1 cellular context compared by ENCODE assay signal in the genomic region with DNA sequence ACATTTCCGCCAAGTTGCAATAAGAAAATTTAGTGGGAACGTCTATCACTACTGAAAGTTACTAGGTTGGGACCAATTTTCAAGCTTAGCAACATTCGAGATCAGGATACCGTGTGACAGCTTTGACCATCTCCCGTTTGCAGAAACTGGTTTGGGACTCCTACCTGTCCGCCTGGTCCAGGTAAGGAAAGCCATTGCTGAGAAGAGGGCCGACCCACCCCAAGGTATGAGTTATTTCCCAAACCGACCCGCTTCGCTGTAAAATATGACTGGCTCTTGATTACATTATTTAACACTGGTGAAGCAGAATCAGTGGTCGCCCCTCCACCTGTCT.
TF ChIP-seq lines count a peak whose summit lies in the region.

No MANE protein-coding gene starts in this region.

TF ChIP-seq in GM23338, 12 proteins besides CTCF, POLR2A, EP300 and RAD21 (continued from another document):
- TF ChIP-seq, protein P1, sequence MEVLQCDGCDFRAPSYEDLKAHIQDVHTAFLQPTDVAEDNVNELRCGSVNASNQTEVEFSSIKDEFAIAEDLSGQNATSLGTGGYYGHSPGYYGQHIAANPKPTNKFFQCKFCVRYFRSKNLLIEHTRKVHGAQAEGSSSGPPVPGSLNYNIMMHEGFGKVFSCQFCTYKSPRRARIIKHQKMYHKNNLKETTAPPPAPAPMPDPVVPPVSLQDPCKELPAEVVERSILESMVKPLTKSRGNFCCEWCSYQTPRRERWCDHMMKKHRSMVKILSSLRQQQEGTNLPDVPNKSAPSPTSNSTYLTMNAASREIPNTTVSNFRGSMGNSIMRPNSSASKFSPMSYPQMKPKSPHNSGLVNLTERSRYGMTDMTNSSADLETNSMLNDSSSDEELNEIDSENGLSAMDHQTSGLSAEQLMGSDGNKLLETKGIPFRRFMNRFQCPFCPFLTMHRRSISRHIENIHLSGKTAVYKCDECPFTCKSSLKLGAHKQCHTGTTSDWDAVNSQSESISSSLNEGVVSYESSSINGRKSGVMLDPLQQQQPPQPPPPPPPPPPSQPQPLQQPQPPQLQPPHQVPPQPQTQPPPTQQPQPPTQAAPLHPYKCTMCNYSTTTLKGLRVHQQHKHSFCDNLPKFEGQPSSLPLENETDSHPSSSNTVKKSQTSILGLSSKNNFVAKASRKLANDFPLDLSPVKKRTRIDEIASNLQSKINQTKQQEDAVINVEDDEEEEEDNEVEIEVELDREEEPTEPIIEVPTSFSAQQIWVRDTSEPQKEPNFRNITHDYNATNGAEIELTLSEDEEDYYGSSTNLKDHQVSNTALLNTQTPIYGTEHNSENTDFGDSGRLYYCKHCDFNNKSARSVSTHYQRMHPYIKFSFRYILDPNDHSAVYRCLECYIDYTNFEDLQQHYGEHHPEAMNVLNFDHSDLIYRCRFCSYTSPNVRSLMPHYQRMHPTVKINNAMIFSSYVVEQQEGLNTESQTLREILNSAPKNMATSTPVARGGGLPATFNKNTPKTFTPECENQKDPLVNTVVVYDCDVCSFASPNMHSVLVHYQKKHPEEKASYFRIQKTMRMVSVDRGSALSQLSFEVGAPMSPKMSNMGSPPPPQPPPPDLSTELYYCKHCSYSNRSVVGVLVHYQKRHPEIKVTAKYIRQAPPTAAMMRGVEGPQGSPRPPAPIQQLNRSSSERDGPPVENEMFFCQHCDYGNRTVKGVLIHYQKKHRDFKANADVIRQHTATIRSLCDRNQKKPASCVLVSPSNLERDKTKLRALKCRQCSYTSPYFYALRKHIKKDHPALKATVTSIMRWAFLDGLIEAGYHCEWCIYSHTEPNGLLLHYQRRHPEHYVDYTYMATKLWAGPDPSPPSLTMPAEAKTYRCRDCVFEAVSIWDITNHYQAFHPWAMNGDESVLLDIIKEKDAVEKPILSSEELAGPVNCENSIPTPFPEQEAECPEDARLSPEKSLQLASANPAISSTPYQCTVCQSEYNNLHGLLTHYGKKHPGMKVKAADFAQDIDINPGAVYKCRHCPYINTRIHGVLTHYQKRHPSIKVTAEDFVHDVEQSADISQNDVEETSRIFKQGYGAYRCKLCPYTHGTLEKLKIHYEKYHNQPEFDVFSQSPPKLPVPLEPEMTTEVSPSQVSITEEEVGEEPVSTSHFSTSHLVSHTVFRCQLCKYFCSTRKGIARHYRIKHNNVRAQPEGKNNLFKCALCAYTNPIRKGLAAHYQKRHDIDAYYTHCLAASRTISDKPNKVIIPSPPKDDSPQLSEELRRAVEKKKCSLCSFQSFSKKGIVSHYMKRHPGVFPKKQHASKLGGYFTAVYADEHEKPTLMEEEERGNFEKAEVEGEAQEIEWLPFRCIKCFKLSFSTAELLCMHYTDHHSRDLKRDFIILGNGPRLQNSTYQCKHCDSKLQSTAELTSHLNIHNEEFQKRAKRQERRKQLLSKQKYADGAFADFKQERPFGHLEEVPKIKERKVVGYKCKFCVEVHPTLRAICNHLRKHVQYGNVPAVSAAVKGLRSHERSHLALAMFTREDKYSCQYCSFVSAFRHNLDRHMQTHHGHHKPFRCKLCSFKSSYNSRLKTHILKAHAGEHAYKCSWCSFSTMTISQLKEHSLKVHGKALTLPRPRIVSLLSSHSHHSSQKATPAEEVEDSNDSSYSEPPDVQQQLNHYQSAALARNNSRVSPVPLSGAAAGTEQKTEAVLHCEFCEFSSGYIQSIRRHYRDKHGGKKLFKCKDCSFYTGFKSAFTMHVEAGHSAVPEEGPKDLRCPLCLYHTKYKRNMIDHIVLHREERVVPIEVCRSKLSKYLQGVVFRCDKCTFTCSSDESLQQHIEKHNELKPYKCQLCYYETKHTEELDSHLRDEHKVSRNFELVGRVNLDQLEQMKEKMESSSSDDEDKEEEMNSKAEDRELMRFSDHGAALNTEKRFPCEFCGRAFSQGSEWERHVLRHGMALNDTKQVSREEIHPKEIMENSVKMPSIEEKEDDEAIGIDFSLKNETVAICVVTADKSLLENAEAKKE (CRISPR knock-in tag; IDR thresholded peaks at IDR 0.05), result no peak
- TF ChIP-seq, protein P2, sequence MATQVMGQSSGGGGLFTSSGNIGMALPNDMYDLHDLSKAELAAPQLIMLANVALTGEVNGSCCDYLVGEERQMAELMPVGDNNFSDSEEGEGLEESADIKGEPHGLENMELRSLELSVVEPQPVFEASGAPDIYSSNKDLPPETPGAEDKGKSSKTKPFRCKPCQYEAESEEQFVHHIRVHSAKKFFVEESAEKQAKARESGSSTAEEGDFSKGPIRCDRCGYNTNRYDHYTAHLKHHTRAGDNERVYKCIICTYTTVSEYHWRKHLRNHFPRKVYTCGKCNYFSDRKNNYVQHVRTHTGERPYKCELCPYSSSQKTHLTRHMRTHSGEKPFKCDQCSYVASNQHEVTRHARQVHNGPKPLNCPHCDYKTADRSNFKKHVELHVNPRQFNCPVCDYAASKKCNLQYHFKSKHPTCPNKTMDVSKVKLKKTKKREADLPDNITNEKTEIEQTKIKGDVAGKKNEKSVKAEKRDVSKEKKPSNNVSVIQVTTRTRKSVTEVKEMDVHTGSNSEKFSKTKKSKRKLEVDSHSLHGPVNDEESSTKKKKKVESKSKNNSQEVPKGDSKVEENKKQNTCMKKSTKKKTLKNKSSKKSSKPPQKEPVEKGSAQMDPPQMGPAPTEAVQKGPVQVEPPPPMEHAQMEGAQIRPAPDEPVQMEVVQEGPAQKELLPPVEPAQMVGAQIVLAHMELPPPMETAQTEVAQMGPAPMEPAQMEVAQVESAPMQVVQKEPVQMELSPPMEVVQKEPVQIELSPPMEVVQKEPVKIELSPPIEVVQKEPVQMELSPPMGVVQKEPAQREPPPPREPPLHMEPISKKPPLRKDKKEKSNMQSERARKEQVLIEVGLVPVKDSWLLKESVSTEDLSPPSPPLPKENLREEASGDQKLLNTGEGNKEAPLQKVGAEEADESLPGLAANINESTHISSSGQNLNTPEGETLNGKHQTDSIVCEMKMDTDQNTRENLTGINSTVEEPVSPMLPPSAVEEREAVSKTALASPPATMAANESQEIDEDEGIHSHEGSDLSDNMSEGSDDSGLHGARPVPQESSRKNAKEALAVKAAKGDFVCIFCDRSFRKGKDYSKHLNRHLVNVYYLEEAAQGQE (IDR thresholded peaks at IDR 0.05; ENCODE audit: unreplicated experiment), result no peak
- TF ChIP-seq JUNB (IDR thresholded peaks at IDR 0.05; ENCODE audit: unreplicated experiment), result no peak
